Comparison of ENCODE assay signal across 8 cellular contexts in genomic region chr15:74384566-74385441, GRCh38. TPM values are rescaled to one million over a fixed set of nuclear protein-coding genes. Genes with fewer than 3 reads are reported as not detected.
DNase-seq lines count a peak whose midpoint lies in the region; ATAC-seq and TF ChIP-seq lines count a peak whose summit lies in the region.
"Had no signal": no experiment of that assay in that cellular context is flagged by ENCODE, and none has a peak within 500 bp of the region (broad histone marks: within the 10 kb centered on the region; RNA-seq: fewer than 3 reads in every experiment).

No MANE protein-coding gene starts in this region.

- POLR2A ChIA-PET in HCT116 (lab: Charles Lee) (interaction anchor here (0.7 to 2.8 kb wide), 8 partner anchors 11 to 463 kb away, joined by 3 to 24 read pairs (median 4); partner anchors contain the start of gene UBL7), WTC11 (lab: Charles Lee) (interaction anchor here (1.2 to 1.7 kb wide), 2 partner anchors 50 to 148 kb away, joined by 3 to 7 read pairs; partner anchors contain the start of gene SEMA7A)

- H2AFZ ChIP-seq in HCT116 (ENCODE audit: low read depth, low read length, poor library complexity, severe bottlenecking) (no peak overlapping the region), MM.1S (ENCODE audit: low read length) (peak overlapping the region; percentile 46; the same call in 1 of the 2 replicates)

- H3K9me3 ChIP-seq in HCT116 (ENCODE audit: control insufficient read depth in 1 of 2, insufficient read depth in 1 of 2, low read depth in 1 of 2, low read length in 2 of 2) (no peaks in the 10 kb centered on the region), MM.1S (replicated peaks; ENCODE audit: insufficient read depth, low read length) (no peaks in the 10 kb centered on the region), thyroid gland (no peaks in the 10 kb centered on the region)

- no peak for TF ChIP-seq RAD21 in HCT116 (IDR thresholded peaks at IDR 0.05; ENCODE audit: low read depth)

- peak; percentile 60 for ATAC-seq in GM18868 (IDR thresholded peaks at IDR 0.05; ENCODE audit: unreplicated experiment)
- peak; percentile 36; the same call in 1 of the 2 replicates for ATAC-seq in HCT116
- ATAC-seq in activated T-helper 17 cell treated with anti-CD3 and anti-CD28 coated beads, Interleukin-2, amount 50 U/mL, for 72 hours (replicated peaks) = peak; percentile 70
- peak; percentile 73 to 87 for ATAC-seq in natural killer cell treated with Interleukin-12 subunit alpha and Interleukin-12 subunit beta and Interleukin-15 and Interleukin-18, amount 100 ng/mL, for 72 hours
- no peak for ATAC-seq in WTC11

- intact Hi-C loops in HCT116 (cut with micrococcal nuclease) = no loop called here
- intact Hi-C loops in thyroid gland (cut with DNase I) = loop anchor here (10.0 kb wide), 1 partner anchor 230 kb away; the partner anchor contains the start of gene CLK3

- H3K4me1 ChIP-seq in HCT116 (ENCODE audit: control insufficient read depth in 1 of 2, insufficient read depth in 2 of 2, low read length in 2 of 2) = peaks cover 22 to 95% of the 10 kb centered on the region in 2 experiments
- peaks cover 44% of the 10 kb centered on the region for H3K4me1 ChIP-seq in MM.1S (ENCODE audit: low read length)
- peaks cover 0 to 3% of the 10 kb centered on the region in 2 donors for H3K4me1 ChIP-seq in thyroid gland

- no peak overlapping the region for H3K27ac ChIP-seq in HCT116 (ENCODE audit: low read depth, low read length)
- peak overlapping the region; percentile 99 for H3K27ac ChIP-seq in MM.1S (ENCODE audit: low read length)
- peak overlapping the region in 1 of 3 donors; percentile 23 for H3K27ac ChIP-seq in thyroid gland

- H3K4me3 Mint-ChIP-seq in activated T-helper 17 cell treated with anti-CD3 and anti-CD28 coated beads, Interleukin-2, amount 50 U/mL, for 72 hours = peak overlapping the region; percentile 62
- H3K4me3 Mint-ChIP-seq in natural killer cell treated with Interleukin-12 subunit alpha and Interleukin-12 subunit beta and Interleukin-15 and Interleukin-18, amount 100 ng/mL, for 72 hours = peak overlapping the region; percentile 38
- no peak overlapping the region for H3K4me3 Mint-ChIP-seq in WTC11

- no peaks in the 10 kb centered on the region for H3K9me2 ChIP-seq in HCT116 (ENCODE audit: insufficient read depth)
- no peaks in the 10 kb centered on the region for H3K9me2 ChIP-seq in MM.1S (replicated peaks; ENCODE audit: insufficient read depth, low read length)

- H3K27me3 ChIP-seq in HCT116 (ENCODE audit: insufficient read depth, low read length) (no peaks in the 10 kb centered on the region), MM.1S (replicated peaks; ENCODE audit: insufficient read depth, low read length) (no peaks in the 10 kb centered on the region), thyroid gland (no peaks in the 10 kb centered on the region)

- TF ChIP-seq POLR2A in HCT116 (IDR thresholded peaks at IDR 0.05; ENCODE audit: borderline replicate concordance, extremely low read depth, insufficient read depth, insufficient read length) (no peak), thyroid gland (IDR thresholded peaks at IDR 0.05) (no peak)

- H3K4me1 Mint-ChIP-seq in activated T-helper 17 cell treated with anti-CD3 and anti-CD28 coated beads, Interleukin-2, amount 50 U/mL, for 72 hours = peaks cover 25% of the 10 kb centered on the region
- H3K4me1 Mint-ChIP-seq in natural killer cell treated with Interleukin-12 subunit alpha and Interleukin-12 subunit beta and Interleukin-15 and Interleukin-18, amount 100 ng/mL, for 72 hours (ENCODE audit: low read depth in 2 of 2) = peaks cover 18 to 23% of the 10 kb centered on the region in 2 donors
- peaks cover 13% of the 10 kb centered on the region for H3K4me1 Mint-ChIP-seq in WTC11

- H4K20me1 ChIP-seq in HCT116 (ENCODE audit: insufficient read depth) (no peaks in the 10 kb centered on the region), MM.1S (ENCODE audit: insufficient read depth, low read length) (no peaks in the 10 kb centered on the region)

- H3F3A ChIP-seq in MM.1S (ENCODE audit: insufficient read depth, low read length) = peaks cover 24% of the 10 kb centered on the region

- H3K36me3 Mint-ChIP-seq in activated T-helper 17 cell treated with anti-CD3 and anti-CD28 coated beads, Interleukin-2, amount 50 U/mL, for 72 hours (ENCODE audit: low read depth) = no peaks in the 10 kb centered on the region
- H3K36me3 Mint-ChIP-seq in natural killer cell treated with Interleukin-12 subunit alpha and Interleukin-12 subunit beta and Interleukin-15 and Interleukin-18, amount 100 ng/mL, for 72 hours = no peaks in the 10 kb centered on the region
- H3K36me3 Mint-ChIP-seq in WTC11 = no peaks in the 10 kb centered on the region

- H3K27ac Mint-ChIP-seq in activated T-helper 17 cell treated with anti-CD3 and anti-CD28 coated beads, Interleukin-2, amount 50 U/mL, for 72 hours = peak overlapping the region; percentile 90
- H3K27ac Mint-ChIP-seq in natural killer cell treated with Interleukin-12 subunit alpha and Interleukin-12 subunit beta and Interleukin-15 and Interleukin-18, amount 100 ng/mL, for 72 hours = peak overlapping the region; percentile 75 to 84
- no peak overlapping the region for H3K27ac Mint-ChIP-seq in WTC11

- TF ChIP-seq CTCF in HCT116 (IDR thresholded peaks at IDR 0.05 in 2 of 3, conservative IDR thresholded peaks at IDR 0.05 in 1 of 3; ENCODE audit: borderline replicate concordance in 1 of 3, insufficient read depth in 1 of 3, low read depth in 2 of 3, low read length in 2 of 3) = no peak
- TF ChIP-seq CTCF in MM.1S (IDR thresholded peaks at IDR 0.05; ENCODE audit: low read length) = no peak
- no peak for TF ChIP-seq CTCF in WTC11 (IDR thresholded peaks at IDR 0.05)
- no peak for TF ChIP-seq CTCF in thyroid gland (IDR thresholded peaks at IDR 0.05)

- H3K9me3 Mint-ChIP-seq in activated T-helper 17 cell treated with anti-CD3 and anti-CD28 coated beads, Interleukin-2, amount 50 U/mL, for 72 hours = no peaks in the 10 kb centered on the region
- H3K9me3 Mint-ChIP-seq in natural killer cell treated with Interleukin-12 subunit alpha and Interleukin-12 subunit beta and Interleukin-15 and Interleukin-18, amount 100 ng/mL, for 72 hours = no peaks in the 10 kb centered on the region
- no peaks in the 10 kb centered on the region for H3K9me3 Mint-ChIP-seq in WTC11

- H3K79me2 ChIP-seq in HCT116 (ENCODE audit: insufficient read depth, low read length) (no peaks in the 10 kb centered on the region), MM.1S (ENCODE audit: low read length) (no peaks in the 10 kb centered on the region)

- H3K4me2 ChIP-seq in HCT116 (ENCODE audit: low read length) (peak overlapping the region; percentile 46), MM.1S (ENCODE audit: low read depth, low read length) (peak overlapping the region; percentile 72)

- CTCF ChIA-PET in HCT116 (lab: Charles Lee) (interaction anchor here (0.7 to 1.4 kb wide), 6 partner anchors 9 to 57 kb away, joined by 3 to 11 read pairs (median 4); no protein-coding TSS in a partner anchor), WTC11 (lab: Charles Lee) (interaction anchor here (0.7 to 4.2 kb wide), 11 partner anchors 9 to 412 kb away, joined by 3 to 38 read pairs (median 5); no protein-coding TSS in a partner anchor)

- DNase-seq in HCT116 (ENCODE audit: low read depth, low spot score) (no peak), MM.1S (peak; percentile 89), WTC11 (ENCODE audit: low spot score) (no peak), thyroid gland (no peak)
- no peak for DNase-seq in natural killer cell treated with Interleukin-12 subunit alpha and Interleukin-12 subunit beta and Interleukin-15 and Interleukin-18, amount 100 ng/mL, for 72 hours (ENCODE audit: low spot score)

- H3K36me3 ChIP-seq in HCT116 (ENCODE audit: control insufficient read depth in 1 of 2, insufficient read depth in 2 of 2, low read length in 2 of 2) (no peaks in the 10 kb centered on the region), MM.1S (replicated peaks; ENCODE audit: insufficient read depth, low read length) (no peaks in the 10 kb centered on the region), thyroid gland (no peaks in the 10 kb centered on the region)

- no TSS peak for BruUV-seq in HCT116 (replicated peaks; lab: Mats Ljungman, UMichigan)

- RAD21 ChIA-PET in HCT116 (lab: Charles Lee; ENCODE audit: low non-redundant PET in 1 of 2, low total read pairs in 2 of 2, uncharacterized antibody in 2 of 2, unreplicated experiment in 2 of 2) = interaction anchor here in 1 of 2 experiments (0.8 kb wide), 1 partner anchor 54 kb away, joined by 3 read pairs; no protein-coding TSS in a partner anchor

- 58 to 63% methylated on average over 6 to 9 of the region's 9 CpGs for WGBS in thyroid gland, 2 donors

- H3K4me3 ChIP-seq in HCT116 (replicated peaks in 1 of 2; ENCODE audit: low read depth in 1 of 2, low read length in 2 of 2) = no peak overlapping the region
- peak overlapping the region; percentile 21; the same call in 1 of the 2 replicates for H3K4me3 ChIP-seq in MM.1S (ENCODE audit: low read length)
- no peak overlapping the region for H3K4me3 ChIP-seq in thyroid gland (replicated peaks in 1 of 3)

- H3K9ac ChIP-seq in HCT116 (ENCODE audit: low read length) = peak overlapping the region; percentile 28
- H3K9ac ChIP-seq in MM.1S (ENCODE audit: low read length) = peak overlapping the region; percentile 86

- H3K27me3 Mint-ChIP-seq in activated T-helper 17 cell treated with anti-CD3 and anti-CD28 coated beads, Interleukin-2, amount 50 U/mL, for 72 hours = no peaks in the 10 kb centered on the region
- no peaks in the 10 kb centered on the region for H3K27me3 Mint-ChIP-seq in natural killer cell treated with Interleukin-12 subunit alpha and Interleukin-12 subunit beta and Interleukin-15 and Interleukin-18, amount 100 ng/mL, for 72 hours
- no peaks in the 10 kb centered on the region for H3K27me3 Mint-ChIP-seq in WTC11 (ENCODE audit: low read depth)

TF ChIP-seq in HCT116, 20 proteins besides CTCF, POLR2A, EP300 and RAD21:
- TF ChIP-seq SIN3A (IDR thresholded peaks at IDR 0.05; ENCODE audit: low read depth) = no peak
- TF ChIP-seq POLR2AphosphoS5 (IDR thresholded peaks at IDR 0.05; ENCODE audit: low read depth, low read length) = 0 out of 2 replicates have a peak, but pooled peaks have one; percentile 26

TF ChIP-seq in WTC11, 78 proteins besides CTCF, POLR2A, EP300 and RAD21:
- TF ChIP-seq TP53 (CRISPR knock-in tag; IDR thresholded peaks at IDR 0.05) (no peak), ZNF416 (CRISPR knock-in tag; IDR thresholded peaks at IDR 0.05) (no peak), ZNF138 (CRISPR knock-in tag; conservative IDR thresholded peaks at IDR 0.05) (no peak)

RNA-seq across cellular contexts. Expression of gene CYP11A1, which starts 17.4 kb away (rescaled TPM):
- 0.57 TPM for total RNA-seq in HCT116 (2021; ENCODE audit: unreplicated experiment)
- polyA plus RNA-seq in HCT116 (2012) = 0.25 and 0.27 TPM in 2 replicates
- not detected for total RNA-seq in activated T-helper 17 cell treated with anti-CD3 and anti-CD28 coated beads, Interleukin-2, amount 50 U/mL, for 72 hours
- 1 to 10 TPM in 1 of 2 donors, not detected in 1; 1.0 TPM for total RNA-seq in natural killer cell treated with Interleukin-12 subunit alpha and Interleukin-12 subunit beta and Interleukin-15 and Interleukin-18, amount 100 ng/mL, for 72 hours
- total RNA-seq in WTC11 (2021) = 3.4 to 4.1 TPM (median 3.8 TPM) in 3 replicates
- total RNA-seq in thyroid gland = 1 to 10 TPM in 1 of 4 donors, under 1 TPM in 2, not detected in 1; 0.54 to 1.2 (median 0.56) TPM
- total RNA-seq: myocyte had no signal

RNA-seq across cellular contexts. Expression of gene SEMA7A, which starts 49.0 kb away (rescaled TPM):
- total RNA-seq in HCT116 (2021; ENCODE audit: unreplicated experiment) = 13.8 TPM
- polyA plus RNA-seq in HCT116 (2012) = 11.9 and 16.8 TPM in 2 replicates
- 10 to 100 TPM; 11.7 to 44.9 TPM for total RNA-seq in activated T-helper 17 cell treated with anti-CD3 and anti-CD28 coated beads, Interleukin-2, amount 50 U/mL, for 72 hours
- total RNA-seq in natural killer cell treated with Interleukin-12 subunit alpha and Interleukin-12 subunit beta and Interleukin-15 and Interleukin-18, amount 100 ng/mL, for 72 hours = 10 to 100 TPM; 32.1 to 40.8 TPM
- 13.7 to 17.9 TPM (median 14.2 TPM) in 3 replicates for total RNA-seq in WTC11 (2021)
- 1 to 10 TPM in 3 of 4 donors, under 1 TPM in 1; 0.29 to 2.0 (median 1.6) TPM for total RNA-seq in thyroid gland
